ENCODE assay signal across 1 cellular context in the genomic region with DNA sequence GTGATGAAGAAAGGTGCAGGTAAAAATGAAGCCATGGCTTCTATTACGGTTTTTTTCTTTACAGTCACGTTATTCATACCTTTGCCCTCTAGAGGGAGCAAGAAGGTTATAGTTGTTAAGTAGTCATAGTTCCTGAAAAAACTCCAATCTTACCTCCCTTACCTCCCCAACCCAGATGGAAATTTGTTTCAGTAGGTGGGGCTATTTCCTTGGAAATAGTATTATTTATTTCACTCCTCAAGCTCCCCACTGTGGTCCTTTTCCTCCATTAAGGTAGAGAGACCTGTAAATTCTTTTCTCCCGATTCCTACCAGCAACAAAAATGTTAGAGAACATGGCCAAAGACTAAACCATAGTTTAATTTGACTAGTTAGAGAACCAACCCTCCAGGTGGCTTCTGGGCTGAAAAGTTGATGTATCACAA.
TF ChIP-seq lines count a peak whose summit lies in the region.

No MANE protein-coding gene starts in this region.

TF ChIP-seq in SK-N-SH treated with all-trans-retinoic acid at 6 μM for 48 hours, 23 proteins besides CTCF, POLR2A, EP300 and RAD21 (continued from another document):
- TF ChIP-seq, protein P1, sequence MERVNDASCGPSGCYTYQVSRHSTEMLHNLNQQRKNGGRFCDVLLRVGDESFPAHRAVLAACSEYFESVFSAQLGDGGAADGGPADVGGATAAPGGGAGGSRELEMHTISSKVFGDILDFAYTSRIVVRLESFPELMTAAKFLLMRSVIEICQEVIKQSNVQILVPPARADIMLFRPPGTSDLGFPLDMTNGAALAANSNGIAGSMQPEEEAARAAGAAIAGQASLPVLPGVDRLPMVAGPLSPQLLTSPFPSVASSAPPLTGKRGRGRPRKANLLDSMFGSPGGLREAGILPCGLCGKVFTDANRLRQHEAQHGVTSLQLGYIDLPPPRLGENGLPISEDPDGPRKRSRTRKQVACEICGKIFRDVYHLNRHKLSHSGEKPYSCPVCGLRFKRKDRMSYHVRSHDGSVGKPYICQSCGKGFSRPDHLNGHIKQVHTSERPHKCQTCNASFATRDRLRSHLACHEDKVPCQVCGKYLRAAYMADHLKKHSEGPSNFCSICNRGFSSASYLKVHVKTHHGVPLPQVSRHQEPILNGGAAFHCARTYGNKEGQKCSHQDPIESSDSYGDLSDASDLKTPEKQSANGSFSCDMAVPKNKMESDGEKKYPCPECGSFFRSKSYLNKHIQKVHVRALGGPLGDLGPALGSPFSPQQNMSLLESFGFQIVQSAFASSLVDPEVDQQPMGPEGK (CRISPR knock-in tag; IDR thresholded peaks at IDR 0.05; ENCODE audit: borderline replicate concordance) = no peak
- TF ChIP-seq OSR1 (CRISPR knock-in tag; IDR thresholded peaks at IDR 0.05) (no peak), ISL1 (CRISPR knock-in tag; IDR thresholded peaks at IDR 0.05) (no peak), ARNTL (CRISPR knock-in tag; IDR thresholded peaks at IDR 0.05; ENCODE audit: borderline replicate concordance, low read depth) (no peak), TCF4 (CRISPR knock-in tag; IDR thresholded peaks at IDR 0.05; ENCODE audit: borderline replicate concordance) (no peak), CSDC2 (CRISPR knock-in tag; IDR thresholded peaks at IDR 0.05) (no peak)
